8 cellular contexts compared by ENCODE assay signal in the genomic region with DNA sequence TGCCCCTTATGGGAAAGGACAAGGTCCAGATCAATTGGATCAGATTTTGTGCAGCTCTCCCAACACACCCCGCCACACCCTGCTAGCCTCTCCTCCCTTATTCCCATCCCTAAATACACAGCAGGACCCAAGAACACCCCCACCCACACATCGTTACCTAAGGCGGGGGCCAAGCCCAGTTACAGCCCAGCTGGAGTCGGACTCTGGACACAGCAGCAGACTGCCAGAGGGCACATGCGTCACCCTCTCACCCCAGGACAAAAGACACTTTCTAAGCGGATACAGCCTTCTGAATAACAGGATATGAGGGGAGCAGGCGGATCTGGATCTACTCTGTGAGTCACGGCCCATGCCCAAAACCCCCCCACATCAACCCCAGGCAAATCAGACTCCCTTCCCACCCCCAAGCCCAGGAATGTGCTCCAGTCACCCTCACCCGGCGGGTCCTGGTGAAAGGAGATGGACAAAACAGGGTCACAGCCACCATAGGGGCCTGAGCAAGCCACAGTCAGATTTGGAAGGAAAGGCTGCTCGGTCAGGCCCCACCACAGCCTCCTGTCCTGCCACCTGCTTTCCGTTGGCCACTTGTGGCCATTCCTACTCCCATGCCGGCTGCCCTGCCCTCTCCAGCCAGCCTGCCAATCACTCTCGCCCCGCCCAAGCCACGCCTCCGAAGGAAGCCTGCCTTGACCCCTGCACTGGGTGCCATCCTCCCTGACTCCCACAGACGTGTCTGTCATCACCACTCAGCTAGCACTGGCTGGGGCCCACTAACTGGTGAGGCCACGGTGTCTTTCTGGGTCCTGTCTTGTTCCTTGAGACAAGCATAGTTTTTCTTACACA. TPM values are rescaled to one million over a fixed set of nuclear protein-coding genes. Genes with fewer than 3 reads are reported as not detected.
DNase-seq lines count a peak whose midpoint lies in the region; FAIRE-seq and TF ChIP-seq lines count a peak whose summit lies in the region.

No MANE protein-coding gene starts in this region.

- peaks cover 20% of the 10 kb centered on the region for H3K4me1 Mint-ChIP-seq in astrocyte (ENCODE audit: low read depth, unreplicated experiment)
- no peaks in the 10 kb centered on the region for H3K4me1 Mint-ChIP-seq in T-helper 2 cell treated with Interferon-gamma antibody and Interleukin-4, amounts not matched to agents 5 μg/mL and 100 μg/mL, for 36 hours (ENCODE audit: low read depth)

- H3K9ac ChIP-seq in astrocyte (ENCODE audit: low read length) (peak overlapping the region; percentile 87), rectal smooth muscle tissue (ENCODE audit: low read length) (peak overlapping the region; percentile 45)

- H3K27ac Mint-ChIP-seq in astrocyte (ENCODE audit: unreplicated experiment): peak overlapping the region; percentile 92
- H3K27ac Mint-ChIP-seq in T-helper 2 cell treated with Interferon-gamma antibody and Interleukin-4, amounts not matched to agents 5 μg/mL and 100 μg/mL, for 36 hours: no peak overlapping the region

- peak overlapping the region; percentile 89 for H3K4me3 Mint-ChIP-seq in astrocyte (ENCODE audit: unreplicated experiment)
- H3K4me3 Mint-ChIP-seq in T-helper 2 cell treated with Interferon-gamma antibody and Interleukin-4, amounts not matched to agents 5 μg/mL and 100 μg/mL, for 36 hours: no peak overlapping the region

- H3K4me1 ChIP-seq in astrocyte (ENCODE audit: insufficient read depth, low read length): peaks cover 47% of the 10 kb centered on the region
- peaks cover 0 to 49% of the 10 kb centered on the region in 2 donors for H3K4me1 ChIP-seq in right atrium auricular region
- peaks cover 18% of the 10 kb centered on the region for H3K4me1 ChIP-seq in rectal smooth muscle tissue (ENCODE audit: control insufficient read depth, insufficient read depth, low read length)
- no peaks in the 10 kb centered on the region for H3K4me1 ChIP-seq in effector memory CD4-positive, alpha-beta T cell (ENCODE audit: control insufficient read depth, insufficient read depth, low read length, poor library complexity, severe bottlenecking)

- H4K20me1 ChIP-seq in astrocyte (ENCODE audit: insufficient read depth, low read length): peaks cover 9% of the 10 kb centered on the region

- peaks cover 2% of the 10 kb centered on the region for H3K27me3 Mint-ChIP-seq in astrocyte (ENCODE audit: low read depth, unreplicated experiment)
- no peaks in the 10 kb centered on the region for H3K27me3 Mint-ChIP-seq in T-helper 2 cell treated with Interferon-gamma antibody and Interleukin-4, amounts not matched to agents 5 μg/mL and 100 μg/mL, for 36 hours (ENCODE audit: low read depth)

- TF ChIP-seq CTCF in astrocyte (IDR thresholded peaks at IDR 0.05; ENCODE audit: insufficient read depth, low read depth, low read length) (no peak), right atrium auricular region (IDR thresholded peaks at IDR 0.05) (no peak)

- H3K9me3 Mint-ChIP-seq in astrocyte (ENCODE audit: unreplicated experiment): no peaks in the 10 kb centered on the region
- H3K9me3 Mint-ChIP-seq in T-helper 2 cell treated with Interferon-gamma antibody and Interleukin-4, amounts not matched to agents 5 μg/mL and 100 μg/mL, for 36 hours: no peaks in the 10 kb centered on the region

- H3K4me3 ChIP-seq in astrocyte (ENCODE audit: insufficient read depth, low read depth, low read length) (peak overlapping the region; percentile 63), right atrium auricular region (peak overlapping the region; percentile 28 to 38), rectal smooth muscle tissue (ENCODE audit: low read length) (peak overlapping the region; percentile 57)
- H3K4me3 ChIP-seq in effector memory CD4-positive, alpha-beta T cell (ENCODE audit: insufficient read depth, low read depth, low read length, poor library complexity, severe bottlenecking): no peak overlapping the region

- no peaks in the 10 kb centered on the region for H3K27me3 ChIP-seq in astrocyte (ENCODE audit: insufficient read depth, low read length)
- H3K27me3 ChIP-seq in right atrium auricular region: no peaks in the 10 kb centered on the region
- H3K27me3 ChIP-seq in rectal smooth muscle tissue (ENCODE audit: control insufficient read depth, insufficient read depth, low read length): no peaks in the 10 kb centered on the region
- H3K27me3 ChIP-seq in effector memory CD4-positive, alpha-beta T cell (replicated peaks; ENCODE audit: control insufficient read depth, insufficient read depth, low read length, poor library complexity, severe bottlenecking): no peaks in the 10 kb centered on the region

- peak overlapping the region; percentile 82 for H2AFZ ChIP-seq in astrocyte (ENCODE audit: low read depth, low read length)

- H3K9me3 ChIP-seq in astrocyte (ENCODE audit: insufficient read depth, low read depth, low read length): no peaks in the 10 kb centered on the region
- no peaks in the 10 kb centered on the region for H3K9me3 ChIP-seq in right atrium auricular region
- no peaks in the 10 kb centered on the region for H3K9me3 ChIP-seq in effector memory CD4-positive, alpha-beta T cell (ENCODE audit: control insufficient read depth, low read length)

- H3K36me3 Mint-ChIP-seq in astrocyte (ENCODE audit: low read depth, unreplicated experiment): peaks cover 5% of the 10 kb centered on the region
- H3K36me3 Mint-ChIP-seq in T-helper 2 cell treated with Interferon-gamma antibody and Interleukin-4, amounts not matched to agents 5 μg/mL and 100 μg/mL, for 36 hours (ENCODE audit: low read depth): no peaks in the 10 kb centered on the region

- H3K27ac ChIP-seq in astrocyte (ENCODE audit: low read depth, low read length): peak overlapping the region; percentile 92
- peak overlapping the region; percentile 91 to 93 for H3K27ac ChIP-seq in right atrium auricular region
- peak overlapping the region; percentile 61 for H3K27ac ChIP-seq in rectal smooth muscle tissue (ENCODE audit: low read depth, low read length)
- no peak overlapping the region for H3K27ac ChIP-seq in effector memory CD4-positive, alpha-beta T cell (ENCODE audit: insufficient read depth, low read length, poor library complexity, severe bottlenecking)

- peak overlapping the region; percentile 87 for H3K4me2 ChIP-seq in astrocyte (ENCODE audit: low read length)

- FAIRE-seq in astrocyte (lab: Jason Lieb, UNC) (no peak), GM19239 (lab: Jason Lieb, UNC) (no peak)

- DNase-seq in HK-2 (ENCODE audit: unreplicated experiment): peak; percentile 93
- peak; percentile 93 for DNase-seq in astrocyte (ENCODE audit: low read depth)
- DNase-seq in right atrium auricular region (ENCODE audit: low spot score): peak; percentile 91
- DNase-seq in effector memory CD4-positive, alpha-beta T cell: no peak
- no peak for DNase-seq in activated CD4-positive, alpha-beta T cell treated with anti-CD3 and anti-CD28 coated beads for 48 hours
- DNase-seq in T-helper 2 cell treated with Interferon-gamma antibody and Interleukin-4, amounts not matched to agents 5 μg/mL and 100 μg/mL, for 36 hours (ENCODE audit: low spot score): no peak
- DNase-seq in GM19239 (ENCODE audit: insufficient read length, low spot score): no peak

- peaks cover 72% of the 10 kb centered on the region for H3K79me2 ChIP-seq in astrocyte (ENCODE audit: insufficient read depth, low read length)

- peaks cover 17% of the 10 kb centered on the region for H3K36me3 ChIP-seq in astrocyte (ENCODE audit: insufficient read depth, low read length)
- peaks cover 16% of the 10 kb centered on the region for H3K36me3 ChIP-seq in right atrium auricular region
- H3K36me3 ChIP-seq in rectal smooth muscle tissue (ENCODE audit: control insufficient read depth, insufficient read depth, low read length): peaks cover 4% of the 10 kb centered on the region
- no peaks in the 10 kb centered on the region for H3K36me3 ChIP-seq in effector memory CD4-positive, alpha-beta T cell (ENCODE audit: control insufficient read depth, insufficient read depth, low read length)

RNA-seq across cellular contexts. Expression of a gene that starts 4.0 kb away (rescaled TPM):
- total RNA-seq in astrocyte (48.8 and 54.4 TPM in 2 replicates), right atrium auricular region (10 to 100 TPM; 62.7 to 85.1 TPM)

RNA-seq across cellular contexts. Expression of a gene that starts 7.2 kb away (rescaled TPM):
- total RNA-seq in astrocyte: 0.38 and 0.57 TPM in 2 replicates
- 1 to 10 TPM in 1 of 2 donors, under 1 TPM in 1; 0.55 to 2.4 TPM for total RNA-seq in right atrium auricular region

RNA-seq across cellular contexts. Expression of a gene that starts 18.3 kb away (rescaled TPM):
- total RNA-seq in astrocyte (134 and 172 TPM in 2 replicates), right atrium auricular region (100 to 1,000 TPM; 114 to 314 TPM)

RNA-seq across cellular contexts. Expression of a gene that starts 19.3 kb away (rescaled TPM):
- total RNA-seq in astrocyte (1.7 and 4.1 TPM in 2 replicates), right atrium auricular region (1,000 to 10,000 TPM in 1 of 2 donors, 100 to 1,000 TPM in 1; 965 to 2,413 TPM)

RNA-seq across cellular contexts. Expression of a gene that starts 24.9 kb away (rescaled TPM):
- total RNA-seq in astrocyte (46.7 and 56.4 TPM in 2 replicates), right atrium auricular region (10 to 100 TPM; 38.2 to 50.1 TPM)

Comparison
In these comparisons a context has a peak if more than half of its experiments do, and no peak if none do; other contexts are left out.
1. DNase-seq: peak in HK-2 (single experiment), astrocyte (single experiment) and right atrium auricular region (single experiment); none in effector memory CD4-positive, alpha-beta T cell (0 of 3), activated CD4-positive, alpha-beta T cell treated with anti-CD3 and anti-CD28 coated beads for 48 hours (single experiment), T-helper 2 cell treated with Interferon-gamma antibody and Interleukin-4, amounts not matched to agents 5 μg/mL and 100 μg/mL, for 36 hours (single experiment) and GM19239 (single experiment).